ENCODE assay signal across 22 cellular contexts in the genomic region with DNA sequence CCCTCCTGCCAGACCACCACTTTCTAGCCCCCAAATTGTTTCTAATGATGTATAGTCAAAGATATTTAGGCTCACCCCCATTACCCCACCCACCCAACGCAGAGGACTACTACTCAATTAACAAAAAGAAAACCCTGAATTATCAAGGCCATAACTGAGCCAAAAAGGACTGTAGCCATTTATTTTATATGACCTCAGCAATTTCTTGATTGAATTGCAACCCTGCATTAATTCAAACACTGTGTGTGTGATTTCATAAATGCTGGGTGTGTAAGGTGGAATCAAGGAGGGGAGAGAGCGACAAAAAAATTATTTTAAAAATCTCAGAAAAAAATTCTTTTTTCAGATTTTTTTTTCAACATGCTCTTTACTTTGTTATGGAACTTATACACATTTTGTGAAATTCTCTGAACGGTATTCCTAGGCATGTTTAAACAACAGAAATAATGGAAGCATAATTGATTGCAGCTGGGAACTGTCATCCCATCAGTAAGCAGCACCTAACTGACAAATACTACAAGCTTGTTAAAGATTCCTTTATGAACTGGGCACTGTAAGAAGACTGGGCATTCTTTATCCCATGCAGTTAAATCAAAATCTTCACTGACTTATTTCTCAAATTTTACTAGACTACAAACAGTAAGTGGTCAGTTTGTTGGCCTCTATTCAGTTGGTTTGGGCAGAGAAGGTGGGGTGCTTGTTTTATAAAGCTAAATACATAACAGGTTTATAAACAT.
DNase-seq lines count a peak whose midpoint lies in the region; ATAC-seq, FAIRE-seq and TF ChIP-seq lines count a peak whose summit lies in the region.
"Had no signal": no experiment of that assay in that cellular context is flagged by ENCODE, and none has a peak within 500 bp of the region (broad histone marks: within the 10 kb centered on the region; RNA-seq: fewer than 3 reads in every experiment).

No MANE protein-coding gene starts in this region.

- peak; percentile 99 for FAIRE-seq in A204.1 (lab: Jason Lieb, UNC)
- FAIRE-seq in astrocyte (lab: Jason Lieb, UNC): no peak
- FAIRE-seq: G401.6 had no signal

- H4K5ac ChIP-seq in mesendoderm (ENCODE audit: low read length): no peak overlapping the region

- H3K9me3 ChIP-seq in astrocyte (ENCODE audit: insufficient read depth, low read depth, low read length) (no peaks in the 10 kb centered on the region), upper lobe of left lung (no peaks in the 10 kb centered on the region)
- H3K9me3 ChIP-seq: HAP-1, SJSA1 had no signal

- no CpG with 5 or more reads among the region's 3 CpGs for WGBS in mesendoderm (ENCODE audit: extremely low coverage, insufficient coverage, low lambda C conversion rate)
- 77 to 82% methylated on average over 3 of the region's 3 CpGs for WGBS in upper lobe of left lung, 2 donors

- H3K79me2 ChIP-seq in astrocyte (ENCODE audit: insufficient read depth, low read length): no peaks in the 10 kb centered on the region
- no peaks in the 10 kb centered on the region for H3K79me2 ChIP-seq in mesendoderm (ENCODE audit: control insufficient read depth, insufficient read depth, low read length)

- H3K18ac ChIP-seq in mesendoderm (ENCODE audit: low read length): no peak overlapping the region

- no peak for TF ChIP-seq CTCF in astrocyte (IDR thresholded peaks at IDR 0.05; ENCODE audit: insufficient read depth, low read depth, low read length)
- no peak for TF ChIP-seq CTCF in upper lobe of left lung (IDR thresholded peaks at IDR 0.05)

- H3K79me1 ChIP-seq in mesendoderm (ENCODE audit: low read length): no peaks in the 10 kb centered on the region

- no peaks in the 10 kb centered on the region for H3K27me3 Mint-ChIP-seq in astrocyte (ENCODE audit: low read depth, unreplicated experiment)

- peaks cover 4% of the 10 kb centered on the region for H3K4me1 ChIP-seq in astrocyte (ENCODE audit: insufficient read depth, low read length)
- no peaks in the 10 kb centered on the region for H3K4me1 ChIP-seq in mesendoderm (ENCODE audit: control insufficient read depth, low read depth, low read length)
- H3K4me1 ChIP-seq in upper lobe of left lung: no peaks in the 10 kb centered on the region

- H4K20me1 ChIP-seq in astrocyte (ENCODE audit: insufficient read depth, low read length): no peaks in the 10 kb centered on the region

- no peak overlapping the region for H3K4me3 Mint-ChIP-seq in astrocyte (ENCODE audit: unreplicated experiment)
- H3K4me3 Mint-ChIP-seq: GM23338, HFFc6 had no signal

- no peak overlapping the region for H2BK15ac ChIP-seq in mesendoderm (replicated peaks; ENCODE audit: low read depth)

- no peak overlapping the region for H3K23ac ChIP-seq in mesendoderm (ENCODE audit: low read length)

- DNase-seq in NCI-H146 treated with DMSO at 0.1 percent for 48 hours (lab: John Stamatoyannopoulos, UW; ENCODE audit: unreplicated experiment) (peak; percentile 47), astrocyte (ENCODE audit: low read depth) (no peak), mesendoderm (no peak), upper lobe of left lung (no peak), medulla oblongata (ENCODE audit: extremely low spot score) (no peak), cerebellar nuclear complex (lab: John Stamatoyannopoulos, UW) (no peak)
- DNase-seq: 8988T, DMS53, HFFc6, Kasumi-1, NCI-H1092 treated with DMSO at 0.1 percent for 48 hours, NCI-H1436, NCI-H1930, NCI-H526, RPMI8226 had no signal

- peaks cover 31% of the 10 kb centered on the region for H3K4me1 Mint-ChIP-seq in astrocyte (ENCODE audit: low read depth, unreplicated experiment)

- no peak overlapping the region for H3K4me2 ChIP-seq in astrocyte (ENCODE audit: low read length)
- no peak overlapping the region for H3K4me2 ChIP-seq in mesendoderm (ENCODE audit: low read length)
- H3K4me2 ChIP-seq: GM23338 had no signal

- H4K8ac ChIP-seq in mesendoderm (ENCODE audit: low read depth, low read length): no peak overlapping the region

- H3K9ac ChIP-seq in astrocyte (ENCODE audit: low read length) (no peak overlapping the region), mesendoderm (ENCODE audit: low read length) (no peak overlapping the region)

- peak overlapping the region; percentile 28 for H2BK120ac ChIP-seq in mesendoderm (ENCODE audit: low read depth, low read length)

- no peaks in the 10 kb centered on the region for H3K36me3 ChIP-seq in astrocyte (ENCODE audit: insufficient read depth, low read length)
- H3K36me3 ChIP-seq in mesendoderm (ENCODE audit: control insufficient read depth, insufficient read depth, low read length): no peaks in the 10 kb centered on the region
- H3K36me3 ChIP-seq in upper lobe of left lung: no peaks in the 10 kb centered on the region
- H3K36me3 ChIP-seq: HAP-1, SJSA1 had no signal

- peak overlapping the region; percentile 55 for H3K4ac ChIP-seq in mesendoderm (ENCODE audit: low read depth, low read length)

- no peak overlapping the region for H2BK5ac ChIP-seq in mesendoderm (ENCODE audit: low read length)

- peak overlapping the region; percentile 58 for H3K27ac Mint-ChIP-seq in astrocyte (ENCODE audit: unreplicated experiment)
- H3K27ac Mint-ChIP-seq: GM23338, HFFc6 had no signal

- no peak overlapping the region for H3K56ac ChIP-seq in mesendoderm (ENCODE audit: low read length)

- no peak for TF ChIP-seq EP300 in upper lobe of left lung (IDR thresholded peaks at IDR 0.05)

- H3K27me3 ChIP-seq in astrocyte (ENCODE audit: insufficient read depth, low read length) (no peaks in the 10 kb centered on the region), mesendoderm (ENCODE audit: insufficient read depth, low read length, poor library complexity) (no peaks in the 10 kb centered on the region), upper lobe of left lung (no peaks in the 10 kb centered on the region)
- H3K27me3 ChIP-seq: SJSA1 had no signal

- ATAC-seq in upper lobe of left lung (ENCODE audit: low FRiP score in 2 of 2) (no peak), HG02763 (IDR thresholded peaks at IDR 0.05; ENCODE audit: unreplicated experiment) (no peak)

- H3K4me3 ChIP-seq in astrocyte (ENCODE audit: insufficient read depth, low read depth, low read length) (no peak overlapping the region), mesendoderm (ENCODE audit: low read length) (no peak overlapping the region), upper lobe of left lung (no peak overlapping the region)
- H3K4me3 ChIP-seq: GM23338, HAP-1, SJSA1 had no signal

- H3K36me3 Mint-ChIP-seq in astrocyte (ENCODE audit: low read depth, unreplicated experiment): no peaks in the 10 kb centered on the region

- H3K9me3 Mint-ChIP-seq in astrocyte (ENCODE audit: unreplicated experiment): no peaks in the 10 kb centered on the region
- H3K9me3 Mint-ChIP-seq: GM23338 had no signal

- H2AFZ ChIP-seq in astrocyte (ENCODE audit: low read depth, low read length): no peak overlapping the region
- H2AFZ ChIP-seq: GM23338 had no signal

- TF ChIP-seq POLR2A in upper lobe of left lung (IDR thresholded peaks at IDR 0.05): no peak

- no peak overlapping the region for H3K27ac ChIP-seq in astrocyte (ENCODE audit: low read depth, low read length)
- H3K27ac ChIP-seq in mesendoderm (ENCODE audit: low read depth, low read length): no peak overlapping the region
- no peak overlapping the region for H3K27ac ChIP-seq in upper lobe of left lung
- H3K27ac ChIP-seq: HL-60, SJSA1 had no signal

- H2AK5ac ChIP-seq in mesendoderm (ENCODE audit: low read length): no peak overlapping the region
